8 cellular contexts compared by ENCODE assay signal in the genomic region with DNA sequence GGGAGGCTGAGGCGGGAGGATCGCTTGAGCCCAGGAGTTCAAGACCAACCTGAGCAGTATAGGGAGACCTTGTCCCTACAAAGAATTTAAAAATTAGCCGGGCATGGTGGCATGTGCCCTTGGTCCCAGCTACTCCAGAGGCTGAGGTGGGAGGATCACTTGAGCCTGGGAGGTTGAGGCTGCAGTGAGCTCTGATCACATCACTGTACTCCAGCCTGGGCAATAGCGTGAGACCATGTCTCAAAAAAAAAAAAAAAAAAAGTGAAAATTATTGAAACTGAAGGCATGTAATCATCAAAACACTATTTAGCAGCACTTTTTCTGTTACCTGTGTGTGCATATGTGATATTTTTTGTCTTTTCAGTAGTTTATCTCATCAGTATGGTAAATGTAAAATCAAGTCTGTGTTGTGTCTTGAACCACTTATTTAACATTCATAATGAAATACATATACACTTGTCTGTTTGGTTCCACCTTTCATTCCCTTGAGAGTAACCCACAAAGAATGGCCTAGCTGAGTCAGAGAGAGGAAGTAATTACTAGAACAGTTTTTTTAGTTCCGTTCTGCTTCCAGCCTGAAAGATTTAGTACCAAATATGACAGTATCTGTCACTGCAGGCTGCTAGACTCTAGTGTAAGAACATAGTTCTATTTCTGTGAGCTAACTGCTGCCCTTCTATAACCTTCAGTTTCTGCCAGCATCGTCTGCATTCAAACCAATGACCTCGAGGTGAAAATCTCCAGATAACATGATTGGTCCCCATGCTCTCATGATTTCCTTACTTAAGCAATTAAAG.
A peak's percentile ranks its signal among the peaks of the same experiment; 100 is the strongest.
DNase-seq lines count a peak whose midpoint lies in the region; ATAC-seq, FAIRE-seq and TF ChIP-seq lines count a peak whose summit lies in the region.

No MANE protein-coding gene starts in this region.

- H3K4me1 ChIP-seq in K562 (replicated peaks in 1 of 2; ENCODE audit: control insufficient read depth in 2 of 2, insufficient read depth in 2 of 2, low read length in 2 of 2) (peaks cover 3 to 17% of the 10 kb centered on the region in 2 experiments; a peak in 4 of 5 replicates), PC-9 (replicated peaks; ENCODE audit: insufficient read depth) (no peaks in the 10 kb centered on the region)

- 0 out of 3 replicates have a peak, but pooled peaks cover 2% of the 10 kb centered on the region for H3K79me2 ChIP-seq in K562 (ENCODE audit: control insufficient read depth, insufficient read depth, low read length)
- no peaks in the 10 kb centered on the region for H3K79me2 ChIP-seq in PC-9 (ENCODE audit: low read depth)

- no peak for TF ChIP-seq POLR2A in K562 (conservative IDR thresholded peaks at IDR 0.05)

- peak overlapping the region in 1 of 2 experiments; percentile 25; a peak in 2 of 4 replicates for H3K9ac ChIP-seq in K562 (ENCODE audit: insufficient read depth in 1 of 2, low read depth in 2 of 2, low read length in 2 of 2)

- H3K27ac ChIP-seq in K562 (ENCODE audit: extremely low read depth, low read depth, low read length): peak overlapping the region; percentile 81
- H3K27ac ChIP-seq in PC-9: no peak overlapping the region

- POLR2A ChIA-PET in K562 (lab: Yijun Ruan, JAX): interaction anchor here (0.7 to 1.1 kb wide), 2 partner anchors 10 to 132 kb away, joined by 3 to 4 read pairs; no protein-coding TSS in a partner anchor
- POLR2A ChIA-PET in PC-9 (lab: Charles Lee; ENCODE audit: unreplicated experiment): no interaction called here

- no peak overlapping the region for H3K4me3 ChIP-seq in K562
- H3K4me3 ChIP-seq in PC-9: no peak overlapping the region

- no peaks in the 10 kb centered on the region for H3F3A ChIP-seq in PC-9 (ENCODE audit: insufficient read depth, low read depth)

- H3K9me3 ChIP-seq in K562 (replicated peaks; ENCODE audit: control insufficient read depth, insufficient read depth, low read depth, low read length) (no peaks in the 10 kb centered on the region), PC-9 (ENCODE audit: insufficient read depth, low read depth) (no peaks in the 10 kb centered on the region)

- H3K9me3 Mint-ChIP-seq in progenitor cell of endocrine pancreas (ENCODE audit: low read depth): no peaks in the 10 kb centered on the region

- TF ChIP-seq CTCF in K562 (IDR thresholded peaks at IDR 0.05 in 2 of 3, conservative IDR thresholded peaks at IDR 0.05 in 1 of 3; ENCODE audit: insufficient read depth in 2 of 3, low read depth in 1 of 3, low read length in 3 of 3) (no peak), progenitor cell of endocrine pancreas (IDR thresholded peaks at IDR 0.05; ENCODE audit: unreplicated experiment) (no peak), PC-9 (conservative IDR thresholded peaks at IDR 0.05) (no peak)

- H3K27me3 ChIP-seq in K562 (ENCODE audit: control insufficient read depth in 2 of 2, insufficient read depth in 2 of 2, low read length in 2 of 2) (no peaks in the 10 kb centered on the region), PC-9 (ENCODE audit: insufficient read depth, low read depth) (no peaks in the 10 kb centered on the region)

- H3K4me2 ChIP-seq in K562 (ENCODE audit: insufficient read depth, low read length) (no peak overlapping the region), PC-9 (no peak overlapping the region)

- H3K36me3 ChIP-seq in K562 (ENCODE audit: control insufficient read depth, insufficient read depth, low read length) (peaks cover 15% of the 10 kb centered on the region; the same call in 2 of the 3 replicates), PC-9 (ENCODE audit: low read depth) (no peaks in the 10 kb centered on the region)

- WGBS in K562 (ENCODE audit: insufficient coverage, low coverage, missing lambda C conversion rate): 43% methylated on average over 7 of the region's 7 CpGs

- no peaks in the 10 kb centered on the region for H3K27me3 Mint-ChIP-seq in progenitor cell of endocrine pancreas

- no peaks in the 10 kb centered on the region for H3K9me2 ChIP-seq in PC-9 (ENCODE audit: insufficient read depth)

- peak; percentile 56 for DNase-seq in KG1 (lab: John Stamatoyannopoulos, UW)
- peak in 2 of 4 experiments; percentile 53 to 65 for DNase-seq in K562 (ENCODE audit: extremely low read depth in 1 of 4, low spot score in 3 of 4)
- no peak for DNase-seq in progenitor cell of endocrine pancreas (ENCODE audit: low spot score, unreplicated experiment)
- DNase-seq in putamen (ENCODE audit: low spot score): no peak
- no peak for DNase-seq in mucosa of gallbladder (ENCODE audit: low spot score)
- DNase-seq in PC-9: no peak

- in situ Hi-C loops in K562 (cut with MboI): no loop called here

- no peaks in the 10 kb centered on the region for H4K20me1 ChIP-seq in K562 (replicated peaks; ENCODE audit: control insufficient read depth, insufficient read depth, low read length)
- no peaks in the 10 kb centered on the region for H4K20me1 ChIP-seq in PC-9 (ENCODE audit: insufficient read depth)

- FAIRE-seq in K562 (lab: Jason Lieb, UNC): peak; percentile 90

- ATAC-seq in GM18498 (IDR thresholded peaks at IDR 0.05; ENCODE audit: unreplicated experiment): peak; percentile 99
- peak; percentile 98 for ATAC-seq in GM21786 (IDR thresholded peaks at IDR 0.05; ENCODE audit: unreplicated experiment)
- ATAC-seq in K562: peak; percentile 95

- peak; percentile 86; the same call in 1 of the 2 replicates for TF ChIP-seq EP300 in K562 (IDR thresholded peaks at IDR 0.05; ENCODE audit: low read length)

- H2AFZ ChIP-seq in K562 (ENCODE audit: low read depth, low read length) (peak overlapping the region; percentile 15; the same call in 1 of the 2 replicates), PC-9 (no peak overlapping the region)

- H3K36me3 Mint-ChIP-seq in progenitor cell of endocrine pancreas (ENCODE audit: insufficient read depth): peaks cover 12% of the 10 kb centered on the region

- H3K4me1 Mint-ChIP-seq in progenitor cell of endocrine pancreas (ENCODE audit: low read depth): no peaks in the 10 kb centered on the region

- CTCF ChIA-PET in K562 (lab: Yijun Ruan, JAX; ENCODE audit: low intra/inter-chr PET ratio): no interaction called here
- CTCF ChIA-PET in PC-9 (lab: Charles Lee): no interaction called here

- H3K9me1 ChIP-seq in K562 (ENCODE audit: control insufficient read depth, insufficient read depth, low read length): no peaks in the 10 kb centered on the region

- H3K27ac Mint-ChIP-seq in progenitor cell of endocrine pancreas: peak overlapping the region; percentile 80

- intact Hi-C loops in K562 (cut with micrococcal nuclease) (loop anchor here (1.0 kb wide), 1 partner anchor 130 kb away; no protein-coding TSS in a partner anchor), PC-9 (cut with micrococcal nuclease; ENCODE audit: unreplicated experiment) (no loop called here)

- no peak overlapping the region for H3K4me3 Mint-ChIP-seq in progenitor cell of endocrine pancreas (ENCODE audit: low read depth)

- BruUV-seq in K562 (replicated peaks; lab: Mats Ljungman, UMichigan): no TSS peak
- BruUV-seq in PC-9 (replicated peaks; lab: Mats Ljungman, UMichigan): no TSS peak

- no peak; a peak in 1 of 4 replicates for TF ChIP-seq RAD21 in K562 (CRISPR knock-in tag; conservative IDR thresholded peaks at IDR 0.05 in 1 of 2, IDR thresholded peaks at IDR 0.05 in 1 of 2)

TF ChIP-seq in K562, 482 proteins besides CTCF, POLR2A, EP300 and RAD21 (continues in another document):
- TF ChIP-seq ZNF707 (CRISPR knock-in tag; conservative IDR thresholded peaks at IDR 0.05) (no peak), SRSF3 (IDR thresholded peaks at IDR 0.05; ENCODE audit: insufficient read depth, low read length) (no peak), MTA1 (IDR thresholded peaks at IDR 0.05; ENCODE audit: borderline replicate concordance) (no peak), HDAC2 (IDR thresholded peaks at IDR 0.05) (no peak), TRIM24 (IDR thresholded peaks at IDR 0.05) (peak; percentile 30 to 64; a peak in 2 of 4 replicates), ETV5 (CRISPR knock-in tag; IDR thresholded peaks at IDR 0.05; ENCODE audit: low read depth) (peak; percentile 94), MTA2 (IDR thresholded peaks at IDR 0.05; ENCODE audit: low read depth) (peak; percentile 58; the same call in 1 of the 2 replicates), CBX2 (IDR thresholded peaks at IDR 0.05; ENCODE audit: insufficient read depth, low read length, poor library complexity, severe bottlenecking) (no peak), PTBP1 (IDR thresholded peaks at IDR 0.05; ENCODE audit: low read depth, low read length) (no peak), SRF (CRISPR knock-in tag; IDR thresholded peaks at IDR 0.05) (peak in 1 of 2 experiments; percentile 57; a peak in 1 of 4 replicates)
- TF ChIP-seq, protein P1, sequence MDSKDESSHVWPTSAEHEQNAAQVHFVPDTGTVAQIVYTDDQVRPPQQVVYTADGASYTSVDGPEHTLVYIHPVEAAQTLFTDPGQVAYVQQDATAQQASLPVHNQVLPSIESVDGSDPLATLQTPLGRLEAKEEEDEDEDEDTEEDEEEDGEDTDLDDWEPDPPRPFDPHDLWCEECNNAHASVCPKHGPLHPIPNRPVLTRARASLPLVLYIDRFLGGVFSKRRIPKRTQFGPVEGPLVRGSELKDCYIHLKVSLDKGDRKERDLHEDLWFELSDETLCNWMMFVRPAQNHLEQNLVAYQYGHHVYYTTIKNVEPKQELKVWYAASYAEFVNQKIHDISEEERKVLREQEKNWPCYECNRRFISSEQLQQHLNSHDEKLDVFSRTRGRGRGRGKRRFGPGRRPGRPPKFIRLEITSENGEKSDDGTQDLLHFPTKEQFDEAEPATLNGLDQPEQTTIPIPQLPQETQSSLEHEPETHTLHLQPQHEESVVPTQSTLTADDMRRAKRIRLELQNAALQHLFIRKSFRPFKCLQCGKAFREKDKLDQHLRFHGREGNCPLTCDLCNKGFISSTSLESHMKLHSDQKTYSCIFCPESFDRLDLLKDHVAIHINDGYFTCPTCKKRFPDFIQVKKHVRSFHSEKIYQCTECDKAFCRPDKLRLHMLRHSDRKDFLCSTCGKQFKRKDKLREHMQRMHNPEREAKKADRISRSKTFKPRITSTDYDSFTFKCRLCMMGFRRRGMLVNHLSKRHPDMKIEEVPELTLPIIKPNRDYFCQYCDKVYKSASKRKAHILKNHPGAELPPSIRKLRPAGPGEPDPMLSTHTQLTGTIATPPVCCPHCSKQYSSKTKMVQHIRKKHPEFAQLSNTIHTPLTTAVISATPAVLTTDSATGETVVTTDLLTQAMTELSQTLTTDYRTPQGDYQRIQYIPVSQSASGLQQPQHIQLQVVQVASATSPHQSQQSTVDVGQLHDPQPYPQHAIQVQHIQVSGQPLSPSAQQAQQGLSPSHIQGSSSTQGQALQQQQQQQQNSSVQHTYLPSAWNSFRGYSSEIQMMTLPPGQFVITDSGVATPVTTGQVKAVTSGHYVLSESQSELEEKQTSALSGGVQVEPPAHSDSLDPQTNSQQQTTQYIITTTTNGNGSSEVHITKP (IDR thresholded peaks at IDR 0.05; ENCODE audit: partially characterized antibody): no peak
